Comparison of ENCODE assay signal across 8 cellular contexts in the genomic region with DNA sequence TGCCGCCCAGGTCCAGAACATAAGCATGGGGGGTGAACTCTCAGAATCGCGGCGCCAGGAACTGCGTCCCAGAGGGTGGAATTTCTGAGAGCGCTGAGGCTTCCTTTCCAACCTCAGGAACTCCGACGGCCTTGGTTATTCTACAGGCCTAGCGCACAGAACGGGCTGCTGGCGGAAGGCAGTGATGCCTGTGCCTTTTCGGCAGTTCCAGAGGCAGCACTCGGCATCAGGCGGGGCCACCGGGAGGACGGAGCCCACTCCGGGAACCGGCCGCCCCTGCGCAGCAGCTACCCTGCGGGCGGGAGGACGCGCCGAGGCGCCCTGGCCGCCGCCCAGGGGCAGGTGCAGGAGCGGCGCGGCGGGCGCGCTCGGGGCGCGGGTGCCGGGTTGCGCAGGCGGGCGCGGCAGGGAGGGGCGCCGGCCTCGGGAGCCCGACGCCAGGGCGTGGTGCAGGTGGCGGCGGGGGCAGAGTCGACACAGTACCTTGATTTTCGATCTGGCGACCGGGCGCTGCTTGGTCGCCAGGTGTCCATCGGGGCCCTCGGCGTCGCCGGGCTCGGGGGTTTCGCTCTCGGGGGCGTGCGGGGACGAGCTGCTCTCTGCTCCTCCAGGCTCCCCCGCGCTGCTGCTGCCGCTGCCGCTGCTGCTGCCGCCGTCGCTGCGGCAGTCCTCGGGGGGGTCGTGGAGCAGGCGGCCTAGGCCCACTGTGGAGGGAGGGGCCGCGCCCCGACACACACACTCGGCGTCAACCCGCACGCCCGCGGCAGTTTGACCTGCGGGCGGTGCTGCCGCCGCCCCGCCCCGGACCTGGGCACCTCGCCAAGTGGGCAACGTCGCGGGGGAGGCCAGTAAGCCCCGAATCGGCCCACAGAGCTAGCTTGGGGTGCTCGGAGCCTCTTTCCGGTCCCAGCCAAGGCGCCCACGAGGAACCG. TPM values are rescaled to one million over a fixed set of nuclear protein-coding genes. Genes with fewer than 3 reads are reported as not detected.
DNase-seq lines count a peak whose midpoint lies in the region; ATAC-seq and TF ChIP-seq lines count a peak whose summit lies in the region.

No MANE protein-coding gene starts in this region.

- TF ChIP-seq CTCF in Peyer's patch (IDR thresholded peaks at IDR 0.05) (peak in 2 of 6 experiments; percentile 4 to 10), epithelial cell of proximal tubule (conservative IDR thresholded peaks at IDR 0.05; ENCODE audit: low read depth, low read length) (no peak), osteocyte (IDR thresholded peaks at IDR 0.05) (no peak)

- peak overlapping the region; percentile 54 for H3K4me3 Mint-ChIP-seq in activated CD8-positive, alpha-beta memory T cell treated with anti-CD3 and anti-CD28 coated beads, Interleukin-2, amount 10 ng/mL, durations not matched to agents 7 days and 5 days
- peak overlapping the region; percentile 64 for H3K4me3 Mint-ChIP-seq in osteocyte (ENCODE audit: unreplicated experiment)

- H3K4me1 ChIP-seq in Peyer's patch = peaks cover 0 to 38% (median 9%) of the 10 kb centered on the region in 4 donors

- peak; percentile 47 to 77 for TF ChIP-seq POLR2A in Peyer's patch (IDR thresholded peaks at IDR 0.05)

- H3K36me3 Mint-ChIP-seq in activated CD8-positive, alpha-beta memory T cell treated with anti-CD3 and anti-CD28 coated beads, Interleukin-2, amount 10 ng/mL, durations not matched to agents 7 days and 5 days = no peaks in the 10 kb centered on the region
- no peaks in the 10 kb centered on the region for H3K36me3 Mint-ChIP-seq in osteocyte (ENCODE audit: unreplicated experiment)

- peaks cover 74% of the 10 kb centered on the region for H3K27me3 Mint-ChIP-seq in activated CD8-positive, alpha-beta memory T cell treated with anti-CD3 and anti-CD28 coated beads, Interleukin-2, amount 10 ng/mL, durations not matched to agents 7 days and 5 days
- H3K27me3 Mint-ChIP-seq in osteocyte (ENCODE audit: unreplicated experiment) = peaks cover 80% of the 10 kb centered on the region

- peak; percentile 54 for ATAC-seq in activated CD8-positive, alpha-beta memory T cell treated with anti-CD3 and anti-CD28 coated beads, Interleukin-2, amount 10 ng/mL, durations not matched to agents 7 days and 5 days
- ATAC-seq in GM21447 (IDR thresholded peaks at IDR 0.05; ENCODE audit: unreplicated experiment) = no peak
- no peak for ATAC-seq in GM19395 (IDR thresholded peaks at IDR 0.05; ENCODE audit: unreplicated experiment)

- no peaks in the 10 kb centered on the region for H3K9me3 ChIP-seq in Peyer's patch

- H3K4me3 ChIP-seq in Peyer's patch = peak overlapping the region; percentile 34 to 64 (median 46)
- H3K4me3 ChIP-seq in epithelial cell of proximal tubule (ENCODE audit: low read depth, low read length) = peak overlapping the region; percentile 43

- DNase-seq in activated CD8-positive, alpha-beta memory T cell treated with anti-CD3 and anti-CD28 coated beads, Interleukin-2, amount 10 ng/mL, durations not matched to agents 7 days and 5 days = no peak
- DNase-seq in activated CD8-positive, alpha-beta memory T cell treated with anti-CD3 and anti-CD28 coated beads, Interleukin-2, amount 50 U/mL, for 48 hours = no peak
- DNase-seq in Peyer's patch = peak in 2 of 3 donors; percentile 77 to 88
- DNase-seq in epithelial cell of proximal tubule (ENCODE audit: low read depth) = no peak
- no peak for DNase-seq in osteocyte (ENCODE audit: extremely low spot score, unreplicated experiment)
- DNase-seq in superior temporal gyrus (ENCODE audit: extremely low spot score) = no peak

- no peak overlapping the region for H3K27ac Mint-ChIP-seq in activated CD8-positive, alpha-beta memory T cell treated with anti-CD3 and anti-CD28 coated beads, Interleukin-2, amount 10 ng/mL, durations not matched to agents 7 days and 5 days
- H3K27ac Mint-ChIP-seq in osteocyte (ENCODE audit: unreplicated experiment) = no peak overlapping the region

- CTCF ChIA-PET in activated CD8-positive, alpha-beta memory T cell treated with anti-CD3 and anti-CD28 coated beads, Interleukin-2, amount 10 ng/mL, durations not matched to agents 7 days and 5 days (lab: Charles Lee) = interaction anchor here (1.0 kb wide), 1 partner anchor 220 kb away, joined by 3 read pairs; no protein-coding TSS in a partner anchor

- H3K36me3 ChIP-seq in Peyer's patch = peaks cover 0 to 4% (median 0%) of the 10 kb centered on the region in 3 donors

- peaks cover 0 to 13% of the 10 kb centered on the region in 2 donors for H3K27me3 ChIP-seq in Peyer's patch

- no peaks in the 10 kb centered on the region for H3K9me3 Mint-ChIP-seq in activated CD8-positive, alpha-beta memory T cell treated with anti-CD3 and anti-CD28 coated beads, Interleukin-2, amount 10 ng/mL, durations not matched to agents 7 days and 5 days (ENCODE audit: low read depth)
- H3K9me3 Mint-ChIP-seq in osteocyte (ENCODE audit: unreplicated experiment) = no peaks in the 10 kb centered on the region

- peak overlapping the region in 3 of 4 donors; percentile 85 to 97 (median 89) for H3K27ac ChIP-seq in Peyer's patch

- H3K4me1 Mint-ChIP-seq in activated CD8-positive, alpha-beta memory T cell treated with anti-CD3 and anti-CD28 coated beads, Interleukin-2, amount 10 ng/mL, durations not matched to agents 7 days and 5 days = peaks cover 10% of the 10 kb centered on the region
- H3K4me1 Mint-ChIP-seq in osteocyte (ENCODE audit: unreplicated experiment) = peaks cover 15% of the 10 kb centered on the region

RNA-seq across cellular contexts. Expression of a gene that starts 1.3 kb away (rescaled TPM):
- total RNA-seq in activated CD8-positive, alpha-beta memory T cell treated with anti-CD3 and anti-CD28 coated beads, Interleukin-2, amount 10 ng/mL, durations not matched to agents 7 days and 5 days = not detected
- total RNA-seq in Peyer's patch (10 to 100 TPM; 25.5 to 38.7 (median 28.9) TPM), epithelial cell of proximal tubule (0.23 and 1.6 TPM in 2 replicates), osteocyte (not detected in 2 replicates)

Comparison
In these comparisons a context has a peak if more than half of its experiments do, and no peak if none do; other contexts are left out.
1. DNase-seq: peak in Peyer's patch (2 of 3); none in activated CD8-positive, alpha-beta memory T cell treated with anti-CD3 and anti-CD28 coated beads, Interleukin-2, amount 10 ng/mL, durations not matched to agents 7 days and 5 days (single experiment), activated CD8-positive, alpha-beta memory T cell treated with anti-CD3 and anti-CD28 coated beads, Interleukin-2, amount 50 U/mL, for 48 hours (single experiment), epithelial cell of proximal tubule (single experiment), osteocyte (single experiment) and superior temporal gyrus (single experiment).
2. RNA of a gene that starts 1.3 kb away (total RNA-seq): 25.5 to 38.7 TPM in Peyer's patch; 0.23 to 1.6 TPM in epithelial cell of proximal tubule, not detected in activated CD8-positive, alpha-beta memory T cell treated with anti-CD3 and anti-CD28 coated beads, Interleukin-2, amount 10 ng/mL, durations not matched to agents 7 days and 5 days and not detected in osteocyte; every median in the first group is over 10 times any median in the second.